ENCODE assay signal across 24 cellular contexts in the genomic region with DNA sequence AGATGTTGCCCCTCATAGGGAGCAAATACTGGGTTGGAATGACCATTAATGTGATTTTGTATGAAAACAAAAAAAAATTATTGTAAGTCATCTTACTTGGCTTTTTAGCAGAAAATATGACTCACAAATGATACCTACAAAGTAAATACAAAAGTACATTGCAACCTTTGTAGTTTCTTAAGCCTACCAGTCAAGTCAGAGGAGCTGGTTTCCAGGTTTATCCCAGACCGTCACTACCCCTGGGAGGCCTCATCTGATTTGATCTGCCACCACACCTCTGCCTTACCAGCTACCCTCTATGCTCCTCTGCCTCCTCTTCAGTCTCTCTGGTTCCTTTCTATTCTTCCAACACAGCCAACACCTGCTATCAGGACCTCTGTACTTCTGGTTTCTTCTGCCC.
DNase-seq lines count a peak whose midpoint lies in the region; ATAC-seq and TF ChIP-seq lines count a peak whose summit lies in the region.
"Had no signal": no experiment of that assay in that cellular context is flagged by ENCODE, and none has a peak within 500 bp of the region (broad histone marks: within the 10 kb centered on the region; RNA-seq: fewer than 3 reads in every experiment).

No MANE protein-coding gene starts in this region.

- H3K36me3 Mint-ChIP-seq in WTC11: no peaks in the 10 kb centered on the region
- H3K36me3 Mint-ChIP-seq: CD8-positive, alpha-beta T cell had no signal

- no peak overlapping the region for H3K9ac ChIP-seq in PC-3 (ENCODE audit: low read length)
- H3K9ac ChIP-seq: BLaER1 had no signal

- H4K20me1 ChIP-seq in PC-3 (ENCODE audit: low read length): no peaks in the 10 kb centered on the region
- H4K20me1 ChIP-seq: BLaER1 had no signal

- peak overlapping the region; percentile 30 for H3K4me2 ChIP-seq in PC-3 (ENCODE audit: low read length)
- H3K4me2 ChIP-seq: BLaER1 had no signal

- H3K4me1 Mint-ChIP-seq in WTC11: no peaks in the 10 kb centered on the region

- DNase-seq in HPDE6-E6E7 (ENCODE audit: extremely low spot score) (peak; percentile 26), PC-3 (peak; percentile 90), RWPE2 (ENCODE audit: low spot score) (no peak), WTC11 (ENCODE audit: low spot score) (no peak), caudate nucleus (lab: John Stamatoyannopoulos, UW) (no peak), RPMI8226 (no peak)
- DNase-seq: 8988T; ACHN; BE2C; C1 segment of cervical spinal cord; Caco-2; CD4-positive, alpha-beta T cell; CD8-positive, alpha-beta T cell; DMS 273 treated with DMSO at 0.1 percent for 48 hours; DMS153; DMS53; DMS79; DND-41; EL; GDM1 had no signal

- H3K27ac Mint-ChIP-seq in WTC11: no peak overlapping the region
- H3K27ac Mint-ChIP-seq: CD4-positive, alpha-beta T cell; CD8-positive, alpha-beta T cell had no signal

- H3K27me3 ChIP-seq in PC-3 (ENCODE audit: low read length) (no peaks in the 10 kb centered on the region), RWPE2 (ENCODE audit: insufficient read depth, poor library complexity, severe bottlenecking) (no peaks in the 10 kb centered on the region)
- H3K27me3 ChIP-seq: BE2C, BLaER1 had no signal

- POLR2A ChIA-PET in PC-3 (lab: Charles Lee; ENCODE audit: unreplicated experiment): interaction anchor here (0.6 kb wide), 1 partner anchor 495 kb away, joined by 5 read pairs; a partner anchor contains a TSS
- POLR2A ChIA-PET in WTC11 (lab: Charles Lee): no interaction called here

- H3K4me1 ChIP-seq in PC-3 (ENCODE audit: insufficient read depth, low read length) (peaks cover 22% of the 10 kb centered on the region), RWPE2 (ENCODE audit: insufficient read depth, poor library complexity, severe bottlenecking) (no peaks in the 10 kb centered on the region)
- H3K4me1 ChIP-seq: BE2C, BLaER1, Caco-2 had no signal

- no peaks in the 10 kb centered on the region for H3K36me3 ChIP-seq in PC-3 (ENCODE audit: low read depth, low read length)
- no peaks in the 10 kb centered on the region for H3K36me3 ChIP-seq in RWPE2 (ENCODE audit: low read depth)
- H3K36me3 ChIP-seq: BE2C, BLaER1 had no signal

- H3K4me3 ChIP-seq in PC-3 (ENCODE audit: low read length): no peak overlapping the region
- H3K4me3 ChIP-seq in RWPE2 (ENCODE audit: severe bottlenecking): no peak overlapping the region
- H3K4me3 ChIP-seq: BLaER1, GM12878 had no signal

- H3K9me3 ChIP-seq in PC-3 (ENCODE audit: low read length): no peaks in the 10 kb centered on the region
- no peaks in the 10 kb centered on the region for H3K9me3 ChIP-seq in RWPE2 (ENCODE audit: severe bottlenecking)
- H3K9me3 ChIP-seq: BE2C, BLaER1, Caco-2 had no signal

- H3K27me3 Mint-ChIP-seq in WTC11 (ENCODE audit: low read depth): no peaks in the 10 kb centered on the region

- H3F3A ChIP-seq in PC-3 (ENCODE audit: low read length, unreplicated experiment): no peaks in the 10 kb centered on the region

- no peak for TF ChIP-seq CTCF in C4-2B (conservative IDR thresholded peaks at IDR 0.05)
- TF ChIP-seq CTCF in PC-3 (conservative IDR thresholded peaks at IDR 0.05; ENCODE audit: low read depth, low read length): no peak
- no peak for TF ChIP-seq CTCF in RWPE2 (IDR thresholded peaks at IDR 0.05; ENCODE audit: poor library complexity, severe bottlenecking)
- no peak for TF ChIP-seq CTCF in WTC11 (IDR thresholded peaks at IDR 0.05)

- peak; percentile 99 for ATAC-seq in PC-3
- peak; percentile 66 for ATAC-seq in RWPE2 (ENCODE audit: low read depth)
- no peak for ATAC-seq in HG02981 (IDR thresholded peaks at IDR 0.05; ENCODE audit: unreplicated experiment)
- no peak for ATAC-seq in WTC11
- ATAC-seq: CD8-positive, alpha-beta T cell; GM12878 had no signal

- 0 out of 2 replicates have a peak, but pooled peaks cover 4% of the 10 kb centered on the region for H3K9me2 ChIP-seq in PC-3 (replicated peaks; ENCODE audit: low read length)

- H2AFZ ChIP-seq in PC-3 (ENCODE audit: low read length): no peak overlapping the region

- no peaks in the 10 kb centered on the region for H3K79me2 ChIP-seq in PC-3 (ENCODE audit: low read length)

- peak overlapping the region; percentile 59; the same call in 1 of the 2 replicates for H3K27ac ChIP-seq in C4-2B
- peak overlapping the region; percentile 48 for H3K27ac ChIP-seq in PC-3 (ENCODE audit: low read length)
- H3K27ac ChIP-seq in RWPE2 (ENCODE audit: poor library complexity, severe bottlenecking): no peak overlapping the region
- H3K27ac ChIP-seq in caudate nucleus (ENCODE audit: low read depth, low read length): no peak overlapping the region
- H3K27ac ChIP-seq: BLaER1 had no signal

- H3K9me3 Mint-ChIP-seq in WTC11: no peaks in the 10 kb centered on the region
- H3K9me3 Mint-ChIP-seq: CD4-positive, alpha-beta T cell; CD8-positive, alpha-beta T cell had no signal

- intact Hi-C loops in PC-3 (cut with micrococcal nuclease): loop anchor here (1.0 to 10.0 kb wide), 3 partner anchors 15 to 348 kb away; a partner anchor contains a TSS

- CTCF ChIA-PET in PC-3 (lab: Charles Lee) (interaction anchor here (1.2 kb wide), 1 partner anchor 19 kb away, joined by 3 read pairs; no protein-coding TSS in a partner anchor), WTC11 (lab: Charles Lee) (interaction anchor here (1.0 to 1.2 kb wide), 2 partner anchors 19 to 223 kb away, joined by 3 to 4 read pairs; no protein-coding TSS in a partner anchor)

- BruUV-seq in PC-3 (replicated peaks; lab: Mats Ljungman, UMichigan): no TSS peak

- no peak overlapping the region for H3K4me3 Mint-ChIP-seq in WTC11
- H3K4me3 Mint-ChIP-seq: CD4-positive, alpha-beta T cell; CD8-positive, alpha-beta T cell had no signal

TF ChIP-seq in WTC11, 78 proteins besides CTCF, POLR2A, EP300 and RAD21 (continues in another document):
- TF ChIP-seq ETV6 (CRISPR knock-in tag; IDR thresholded peaks at IDR 0.05): no peak
- TF ChIP-seq NR3C1 (CRISPR knock-in tag; conservative IDR thresholded peaks at IDR 0.05; ENCODE audit: low read depth): no peak
- no peak for TF ChIP-seq TEAD1 (CRISPR knock-in tag; IDR thresholded peaks at IDR 0.05)
- TF ChIP-seq, protein P1, sequence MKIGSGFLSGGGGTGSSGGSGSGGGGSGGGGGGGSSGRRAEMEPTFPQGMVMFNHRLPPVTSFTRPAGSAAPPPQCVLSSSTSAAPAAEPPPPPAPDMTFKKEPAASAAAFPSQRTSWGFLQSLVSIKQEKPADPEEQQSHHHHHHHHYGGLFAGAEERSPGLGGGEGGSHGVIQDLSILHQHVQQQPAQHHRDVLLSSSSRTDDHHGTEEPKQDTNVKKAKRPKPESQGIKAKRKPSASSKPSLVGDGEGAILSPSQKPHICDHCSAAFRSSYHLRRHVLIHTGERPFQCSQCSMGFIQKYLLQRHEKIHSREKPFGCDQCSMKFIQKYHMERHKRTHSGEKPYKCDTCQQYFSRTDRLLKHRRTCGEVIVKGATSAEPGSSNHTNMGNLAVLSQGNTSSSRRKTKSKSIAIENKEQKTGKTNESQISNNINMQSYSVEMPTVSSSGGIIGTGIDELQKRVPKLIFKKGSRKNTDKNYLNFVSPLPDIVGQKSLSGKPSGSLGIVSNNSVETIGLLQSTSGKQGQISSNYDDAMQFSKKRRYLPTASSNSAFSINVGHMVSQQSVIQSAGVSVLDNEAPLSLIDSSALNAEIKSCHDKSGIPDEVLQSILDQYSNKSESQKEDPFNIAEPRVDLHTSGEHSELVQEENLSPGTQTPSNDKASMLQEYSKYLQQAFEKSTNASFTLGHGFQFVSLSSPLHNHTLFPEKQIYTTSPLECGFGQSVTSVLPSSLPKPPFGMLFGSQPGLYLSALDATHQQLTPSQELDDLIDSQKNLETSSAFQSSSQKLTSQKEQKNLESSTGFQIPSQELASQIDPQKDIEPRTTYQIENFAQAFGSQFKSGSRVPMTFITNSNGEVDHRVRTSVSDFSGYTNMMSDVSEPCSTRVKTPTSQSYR (CRISPR knock-in tag; IDR thresholded peaks at IDR 0.05): no peak
- no peak for TF ChIP-seq SMAD3 (CRISPR knock-in tag; IDR thresholded peaks at IDR 0.05; ENCODE audit: borderline replicate concordance)
- TF ChIP-seq KAT7 (CRISPR knock-in tag; IDR thresholded peaks at IDR 0.05; ENCODE audit: borderline replicate concordance): no peak
- TF ChIP-seq, protein P2, sequence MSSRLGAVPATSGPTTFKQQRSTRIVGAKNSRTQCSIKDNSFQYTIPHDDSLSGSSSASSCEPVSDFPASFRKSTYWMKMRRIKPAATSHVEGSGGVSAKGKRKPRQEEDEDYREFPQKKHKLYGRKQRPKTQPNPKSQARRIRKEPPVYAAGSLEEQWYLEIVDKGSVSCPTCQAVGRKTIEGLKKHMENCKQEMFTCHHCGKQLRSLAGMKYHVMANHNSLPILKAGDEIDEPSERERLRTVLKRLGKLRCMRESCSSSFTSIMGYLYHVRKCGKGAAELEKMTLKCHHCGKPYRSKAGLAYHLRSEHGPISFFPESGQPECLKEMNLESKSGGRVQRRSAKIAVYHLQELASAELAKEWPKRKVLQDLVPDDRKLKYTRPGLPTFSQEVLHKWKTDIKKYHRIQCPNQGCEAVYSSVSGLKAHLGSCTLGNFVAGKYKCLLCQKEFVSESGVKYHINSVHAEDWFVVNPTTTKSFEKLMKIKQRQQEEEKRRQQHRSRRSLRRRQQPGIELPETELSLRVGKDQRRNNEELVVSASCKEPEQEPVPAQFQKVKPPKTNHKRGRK (CRISPR knock-in tag; IDR thresholded peaks at IDR 0.05; ENCODE audit: borderline replicate concordance): no peak
- no peak for TF ChIP-seq MXD4 (CRISPR knock-in tag; IDR thresholded peaks at IDR 0.05; ENCODE audit: borderline replicate concordance)
- TF ChIP-seq, protein P3, sequence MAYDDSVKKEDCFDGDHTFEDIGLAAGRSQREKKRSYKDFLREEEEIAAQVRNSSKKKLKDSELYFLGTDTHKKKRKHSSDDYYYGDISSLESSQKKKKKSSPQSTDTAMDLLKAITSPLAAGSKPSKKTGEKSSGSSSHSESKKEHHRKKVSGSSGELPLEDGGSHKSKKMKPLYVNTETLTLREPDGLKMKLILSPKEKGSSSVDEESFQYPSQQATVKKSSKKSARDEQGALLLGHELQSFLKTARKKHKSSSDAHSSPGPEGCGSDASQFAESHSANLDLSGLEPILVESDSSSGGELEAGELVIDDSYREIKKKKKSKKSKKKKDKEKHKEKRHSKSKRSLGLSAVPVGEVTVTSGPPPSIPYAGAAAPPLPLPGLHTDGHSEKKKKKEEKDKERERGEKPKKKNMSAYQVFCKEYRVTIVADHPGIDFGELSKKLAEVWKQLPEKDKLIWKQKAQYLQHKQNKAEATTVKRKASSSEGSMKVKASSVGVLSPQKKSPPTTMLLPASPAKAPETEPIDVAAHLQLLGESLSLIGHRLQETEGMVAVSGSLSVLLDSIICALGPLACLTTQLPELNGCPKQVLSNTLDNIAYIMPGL (CRISPR knock-in tag; IDR thresholded peaks at IDR 0.05): no peak
- TF ChIP-seq, protein P4, sequence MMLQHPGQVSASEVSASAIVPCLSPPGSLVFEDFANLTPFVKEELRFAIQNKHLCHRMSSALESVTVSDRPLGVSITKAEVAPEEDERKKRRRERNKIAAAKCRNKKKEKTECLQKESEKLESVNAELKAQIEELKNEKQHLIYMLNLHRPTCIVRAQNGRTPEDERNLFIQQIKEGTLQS (CRISPR knock-in tag; conservative IDR thresholded peaks at IDR 0.05): no peak
- TF ChIP-seq CREM (CRISPR knock-in tag; IDR thresholded peaks at IDR 0.05): no peak
- TF ChIP-seq ZNF138 (CRISPR knock-in tag; conservative IDR thresholded peaks at IDR 0.05): no peak
- TF ChIP-seq OVOL2 (CRISPR knock-in tag; IDR thresholded peaks at IDR 0.05; ENCODE audit: borderline replicate concordance): no peak

Comparison
In these comparisons a context has a peak if more than half of its experiments do, and no peak if none do; other contexts are left out.
1. H3K27ac ChIP-seq: peak in C4-2B (single experiment) and PC-3 (single experiment); none in RWPE2 (single experiment) and caudate nucleus (single experiment).
2. DNase-seq: peak in HPDE6-E6E7 (single experiment) and PC-3 (single experiment); none in RWPE2 (single experiment), WTC11 (single experiment), caudate nucleus (0 of 61) and RPMI8226 (single experiment).
3. ATAC-seq: peak in PC-3 (single experiment) and RWPE2 (single experiment); none in HG02981 (single experiment) and WTC11 (single experiment).